In genomic region chr3:35946121-35946856, GRCh38 we compare ENCODE assay signal across 8 cellular contexts.
A peak's percentile ranks its signal among the peaks of the same experiment; 100 is the strongest.
DNase-seq lines count a peak whose midpoint lies in the region; ATAC-seq and TF ChIP-seq lines count a peak whose summit lies in the region.

No MANE protein-coding gene starts in this region.

- H3K79me2 ChIP-seq in H9 (ENCODE audit: insufficient read depth, low read length): no peaks in the 10 kb centered on the region

- H3K27ac ChIP-seq in H9 (ENCODE audit: insufficient read length, low read depth, low read length) (no peak overlapping the region), SK-N-MC (peak overlapping the region; percentile 99), iPS DF 6.9 (ENCODE audit: low read length) (no peak overlapping the region), prostate gland (no peak overlapping the region), uterus (no peak overlapping the region)

- H3K56ac ChIP-seq in H9 (ENCODE audit: insufficient read length, low read depth, low read length): no peak overlapping the region

- H3T11ph ChIP-seq in H9 (ENCODE audit: low read length): no peak overlapping the region

- H4K8ac ChIP-seq in H9 (replicated peaks; ENCODE audit: insufficient read length, low read depth, low read length): no peak overlapping the region

- H2AFZ ChIP-seq in H9 (ENCODE audit: low read length): no peak overlapping the region

- H3K27me3 ChIP-seq in H9 (ENCODE audit: insufficient read depth, low read length) (no peaks in the 10 kb centered on the region), iPS DF 6.9 (ENCODE audit: control insufficient read depth, insufficient read depth, low read length) (no peaks in the 10 kb centered on the region), prostate gland (replicated peaks; ENCODE audit: insufficient read depth) (no peaks in the 10 kb centered on the region), uterus (no peaks in the 10 kb centered on the region)

- no peak overlapping the region for H2BK15ac ChIP-seq in H9 (ENCODE audit: low read depth, low read length)

- no peak overlapping the region for H2AK5ac ChIP-seq in H9 (ENCODE audit: insufficient read length, low read length)

- H2BK120ac ChIP-seq in H9 (ENCODE audit: low read depth, low read length, poor library complexity, severe bottlenecking): no peak overlapping the region

- no peaks in the 10 kb centered on the region for H3K36me3 Mint-ChIP-seq in H9 (ENCODE audit: insufficient read depth in 1 of 3, low read depth in 3 of 3)

- peak; percentile 71 for TF ChIP-seq CTCF in H9 (conservative IDR thresholded peaks at IDR 0.05)
- no peak for TF ChIP-seq CTCF in prostate gland (IDR thresholded peaks at IDR 0.05)
- no peak for TF ChIP-seq CTCF in uterus (IDR thresholded peaks at IDR 0.05)

- H2BK20ac ChIP-seq in H9 (ENCODE audit: low read depth, low read length, poor library complexity, severe bottlenecking): no peak overlapping the region

- no peak overlapping the region for H3K4ac ChIP-seq in H9 (ENCODE audit: low read depth, low read length)

- no peak overlapping the region for H2BK12ac ChIP-seq in H9 (ENCODE audit: insufficient read length, low read depth, low read length)

- no peaks in the 10 kb centered on the region for H3K23me2 ChIP-seq in H9 (ENCODE audit: insufficient read length, low read depth, low read length, poor library complexity, severe bottlenecking)

- H3K14ac ChIP-seq in H9 (ENCODE audit: insufficient read depth, low read length): no peak overlapping the region

- no peak overlapping the region for H3K4me2 ChIP-seq in H9 (ENCODE audit: insufficient read depth, insufficient read length, low read length)

- H3K27me3 Mint-ChIP-seq in H9 (ENCODE audit: low read depth): no peaks in the 10 kb centered on the region

- no peak overlapping the region for H2BK5ac ChIP-seq in H9 (ENCODE audit: insufficient read length, low read length)

- no peak overlapping the region for H4K5ac ChIP-seq in H9 (ENCODE audit: insufficient read length, low read depth, low read length)

- H3K36me3 ChIP-seq in SK-N-MC (ENCODE audit: insufficient read depth, low read length): no peaks in the 10 kb centered on the region
- no peaks in the 10 kb centered on the region for H3K36me3 ChIP-seq in iPS DF 6.9 (ENCODE audit: control insufficient read depth, insufficient read depth, low read length)
- no peaks in the 10 kb centered on the region for H3K36me3 ChIP-seq in prostate gland
- no peaks in the 10 kb centered on the region for H3K36me3 ChIP-seq in uterus

- no CpG with 5 or more reads among the region's 8 CpGs for WGBS in H9 (ENCODE audit: extremely low coverage, insufficient read length, low lambda C conversion rate)
- no CpG with 5 or more reads among the region's 8 CpGs for WGBS in iPS DF 6.9 (ENCODE audit: insufficient coverage, insufficient read length)
- 58% methylated on average over 8 of the region's 8 CpGs for WGBS in prostate gland

- H3K4me3 Mint-ChIP-seq in H9: no peak overlapping the region

- intact Hi-C loops in prostate gland (cut with DNase I): no loop called here
- intact Hi-C loops in uterus (cut with DNase I; ENCODE audit: low total_unique reads): no loop called here
- intact Hi-C loops in left cardiac atrium (cut with DNase I): no loop called here

- H3K4me3 ChIP-seq in SK-N-MC: peak overlapping the region; percentile 62
- no peak overlapping the region for H3K4me3 ChIP-seq in iPS DF 6.9 (ENCODE audit: low read length)
- no peak overlapping the region for H3K4me3 ChIP-seq in prostate gland
- no peak overlapping the region for H3K4me3 ChIP-seq in uterus

- H3K4me1 ChIP-seq in H9 (ENCODE audit: insufficient read depth, low read length) (no peaks in the 10 kb centered on the region), iPS DF 6.9 (ENCODE audit: control insufficient read depth, insufficient read depth, low read length) (no peaks in the 10 kb centered on the region), prostate gland (replicated peaks) (no peaks in the 10 kb centered on the region), uterus (no peaks in the 10 kb centered on the region)

- H3K9ac ChIP-seq in H9 (ENCODE audit: extremely low read depth, insufficient read length, low read length) (no peak overlapping the region), SK-N-MC (ENCODE audit: insufficient read length) (peak overlapping the region; percentile 66)

- H3K18ac ChIP-seq in H9 (ENCODE audit: insufficient read length, low read depth, low read length): no peak overlapping the region

- no peaks in the 10 kb centered on the region for H3K79me1 ChIP-seq in H9 (ENCODE audit: insufficient read depth, low read depth, low read length, poor library complexity, severe bottlenecking)

- no peaks in the 10 kb centered on the region for H3K9me3 Mint-ChIP-seq in H9

- TF ChIP-seq POLR2A in prostate gland (IDR thresholded peaks at IDR 0.05): no peak
- TF ChIP-seq POLR2A in uterus (IDR thresholded peaks at IDR 0.05): no peak

- H3K9me3 ChIP-seq in H9 (ENCODE audit: control insufficient read depth, low read depth, low read length) (no peaks in the 10 kb centered on the region), SK-N-MC (ENCODE audit: low read depth, low read length) (no peaks in the 10 kb centered on the region), iPS DF 6.9 (ENCODE audit: control insufficient read depth, insufficient read depth, low read length) (no peaks in the 10 kb centered on the region), prostate gland (no peaks in the 10 kb centered on the region), uterus (no peaks in the 10 kb centered on the region)

- H4K20me1 ChIP-seq in H9 (ENCODE audit: control insufficient read depth, insufficient read depth, insufficient read length): no peaks in the 10 kb centered on the region

- ATAC-seq in left cardiac atrium: no peak

- no peak overlapping the region; a peak in 1 of 7 replicates for H3K27ac Mint-ChIP-seq in H9

- H4K91ac ChIP-seq in H9 (ENCODE audit: insufficient read length, low read depth, low read length): no peak overlapping the region

- no peak overlapping the region for H3K23ac ChIP-seq in H9 (ENCODE audit: insufficient read length, low read depth, low read length)

- DNase-seq in AML-193 (lab: John Stamatoyannopoulos, UW) (peak; percentile 17 to 43), H9 (no peak), SK-N-MC (ENCODE audit: low read depth, low spot score) (peak; percentile 81), iPS DF 6.9 (ENCODE audit: low read depth, low spot score) (peak; percentile 5), islet precursor cell (no peak), prostate gland (ENCODE audit: low spot score) (no peak), uterus (no peak), left cardiac atrium (no peak)

- H3K4me1 Mint-ChIP-seq in H9: no peaks in the 10 kb centered on the region

Comparison
In these comparisons a context has a peak if more than half of its experiments do, and no peak if none do; other contexts are left out.
1. DNase-seq: peak in AML-193 (2 of 2), SK-N-MC (single experiment) and iPS DF 6.9 (single experiment); none in H9 (single experiment), islet precursor cell (single experiment), prostate gland (single experiment), uterus (0 of 2) and left cardiac atrium (single experiment).